ENCODE assay signal across 12 cellular contexts in the genomic region with DNA sequence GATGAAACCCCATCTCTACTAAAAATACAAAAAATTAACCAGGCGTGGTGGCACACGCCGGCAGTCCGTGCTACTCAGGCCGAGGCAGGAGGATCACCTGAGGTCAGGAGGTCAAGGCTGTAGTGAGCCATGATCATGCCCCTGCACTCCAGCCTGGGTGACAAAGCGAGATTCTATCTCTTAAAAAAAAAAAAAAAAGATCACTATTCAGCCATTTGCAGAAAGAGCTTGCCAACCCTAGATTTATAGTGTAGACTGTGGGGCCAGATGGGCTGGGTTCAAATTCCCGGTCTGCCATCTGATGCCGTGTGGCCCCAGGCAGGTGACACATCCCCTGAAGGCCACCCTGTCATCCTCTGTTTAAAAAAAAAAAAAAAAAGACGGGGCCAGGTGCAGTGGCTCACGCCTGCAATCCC. TPM values are rescaled to one million over a fixed set of nuclear protein-coding genes. Genes with fewer than 3 reads are reported as not detected.
DNase-seq lines count a peak whose midpoint lies in the region; ATAC-seq and TF ChIP-seq lines count a peak whose summit lies in the region.
"Had no signal": no experiment of that assay in that cellular context is flagged by ENCODE, and none has a peak within 500 bp of the region (broad histone marks: within the 10 kb centered on the region; RNA-seq: fewer than 3 reads in every experiment).

No MANE protein-coding gene starts in this region.

- H3K36me3 ChIP-seq in SJCRH30 (peaks cover 16% of the 10 kb centered on the region; the same call in 1 of the 2 replicates), uterus (no peaks in the 10 kb centered on the region)

- ATAC-seq in HG03342 (IDR thresholded peaks at IDR 0.05; ENCODE audit: unreplicated experiment) = no peak

- H3K27ac Mint-ChIP-seq in nephron progenitor cell = peak overlapping the region; percentile 89
- H3K27ac Mint-ChIP-seq: activated B cell treated with CpG ODN at 0.5 μM for 24 hours had no signal

- peaks cover 4% of the 10 kb centered on the region for H3K27me3 Mint-ChIP-seq in nephron progenitor cell (ENCODE audit: low read depth, poor library complexity)
- H3K27me3 Mint-ChIP-seq: activated B cell treated with CpG ODN at 0.5 μM for 24 hours had no signal

- H3K27ac ChIP-seq in SJCRH30 = peak overlapping the region; percentile 26; the same call in 1 of the 2 replicates
- peak overlapping the region; percentile 91 to 98 for H3K27ac ChIP-seq in uterus

- DNase-seq in SJCRH30 (no peak), fibroblast of villous mesenchyme (ENCODE audit: low read depth) (peak; percentile 12), nephron progenitor cell (no peak), uterus (peak in 1 of 2 donors; percentile 19), MV-4-11 (lab: John Stamatoyannopoulos, UW) (no peak), COR-L47 (lab: John Stamatoyannopoulos, UW) (no peak)
- DNase-seq: activated B cell treated with CpG ODN at 0.5 μM for 24 hours, activated gamma-delta T cell, NCI-H2081 had no signal

- peaks cover 7% of the 10 kb centered on the region for H3K4me1 ChIP-seq in SJCRH30
- peaks cover 0 to 16% of the 10 kb centered on the region in 2 donors for H3K4me1 ChIP-seq in uterus
- H3K4me1 ChIP-seq: pancreas had no signal

- no peak overlapping the region for H3K4me3 Mint-ChIP-seq in nephron progenitor cell
- H3K4me3 Mint-ChIP-seq: activated B cell treated with CpG ODN at 0.5 μM for 24 hours had no signal

- H3K9me3 ChIP-seq in SJCRH30 (replicated peaks) = no peaks in the 10 kb centered on the region
- no peaks in the 10 kb centered on the region for H3K9me3 ChIP-seq in uterus
- H3K9me3 ChIP-seq: pancreas had no signal

- peaks cover 10% of the 10 kb centered on the region for H3K4me1 Mint-ChIP-seq in nephron progenitor cell

- H3K27me3 ChIP-seq in SJCRH30 (no peaks in the 10 kb centered on the region), uterus (no peaks in the 10 kb centered on the region)
- H3K27me3 ChIP-seq: pancreas had no signal

- no peak for TF ChIP-seq CTCF in fibroblast of villous mesenchyme (IDR thresholded peaks at IDR 0.05; ENCODE audit: insufficient read depth, low read depth, low read length)
- no peak for TF ChIP-seq CTCF in nephron progenitor cell (IDR thresholded peaks at IDR 0.05)
- TF ChIP-seq CTCF in uterus (IDR thresholded peaks at IDR 0.05) = no peak

- TF ChIP-seq POLR2A in uterus (IDR thresholded peaks at IDR 0.05) = no peak

- no peaks in the 10 kb centered on the region for H3K9me3 Mint-ChIP-seq in nephron progenitor cell
- H3K9me3 Mint-ChIP-seq: activated B cell treated with CpG ODN at 0.5 μM for 24 hours had no signal

- intact Hi-C loops in uterus (cut with DNase I; ENCODE audit: low total_unique reads) = no loop called here

- peaks cover 4% of the 10 kb centered on the region for H3K36me3 Mint-ChIP-seq in nephron progenitor cell (ENCODE audit: low read depth)

- no peak overlapping the region for H3K4me3 ChIP-seq in SJCRH30
- no peak overlapping the region for H3K4me3 ChIP-seq in fibroblast of villous mesenchyme (ENCODE audit: low read depth, low read length)
- H3K4me3 ChIP-seq in uterus = no peak overlapping the region
- H3K4me3 ChIP-seq: pancreas had no signal

RNA-seq across cellular contexts. Expression of gene SMIM24, which starts 28.9 kb away (rescaled TPM):
- not detected in 2 replicates for total RNA-seq in SJCRH30 (2014; rRNA removed; shearing (Covaris generic))
- total RNA-seq in fibroblast of villous mesenchyme (not detected in 2 replicates), uterus (under 1 TPM in 1 of 4 donors, not detected in 3; 0.97 TPM)
- total RNA-seq: activated B cell treated with CpG ODN at 0.5 μM for 24 hours had no signal

RNA-seq across cellular contexts. Expression of gene SMIM44, which starts 31.8 kb away (rescaled TPM):
- not detected in 2 replicates for total RNA-seq in SJCRH30 (2014; rRNA removed; shearing (Covaris generic))
- total RNA-seq in fibroblast of villous mesenchyme (not detected in 2 replicates), uterus (not detected)
- total RNA-seq: activated B cell treated with CpG ODN at 0.5 μM for 24 hours, OCI-LY7, pancreas had no signal

RNA-seq across cellular contexts. Expression of gene DOHH, which starts 49.0 kb away (rescaled TPM):
- total RNA-seq in SJCRH30 (2014; rRNA removed; shearing (Covaris generic)) = 11.7 and 12.3 TPM in 2 replicates
- total RNA-seq in fibroblast of villous mesenchyme (10.4 and 11.6 TPM in 2 replicates), uterus (10 to 100 TPM in 1 of 4 donors, 1 to 10 TPM in 3; 1.2 to 10.4 (median 4.7) TPM)

RNA-seq across cellular contexts. Expression of gene FZR1, which starts 54.7 kb away (rescaled TPM):
- total RNA-seq in SJCRH30 (2014; rRNA removed; shearing (Covaris generic)) = 31.4 and 31.8 TPM in 2 replicates
- 37.6 and 40.3 TPM in 2 replicates for total RNA-seq in fibroblast of villous mesenchyme
- 10 to 100 TPM in 3 of 4 donors, 1 to 10 TPM in 1; 3.8 to 70.8 (median 33.0) TPM for total RNA-seq in uterus
